In the genomic region with DNA sequence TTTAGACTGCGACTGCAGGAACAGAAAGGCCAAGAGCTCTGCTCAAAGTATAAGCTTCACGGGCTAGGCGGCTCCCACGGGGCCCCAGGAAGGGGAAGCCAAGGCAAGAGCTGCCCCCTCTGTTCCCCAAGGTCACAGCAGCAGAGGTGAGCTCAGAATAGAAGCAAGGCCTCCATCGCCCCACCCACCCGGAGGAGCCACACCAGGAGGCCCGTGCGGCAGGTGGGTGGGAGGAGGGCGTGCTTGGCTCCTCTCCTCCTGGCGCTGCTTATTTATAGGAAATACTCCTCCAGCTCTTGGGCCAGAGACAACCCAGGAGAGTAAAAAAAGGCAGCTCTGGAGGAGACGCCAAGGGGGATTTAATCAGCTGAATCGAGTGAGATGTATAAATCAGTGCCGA, we compare ENCODE assay signal across 17 cellular contexts.
DNase-seq lines count a peak whose midpoint lies in the region; ATAC-seq, FAIRE-seq and TF ChIP-seq lines count a peak whose summit lies in the region.
"Had no signal": no experiment of that assay in that cellular context is flagged by ENCODE, and none has a peak within 500 bp of the region (broad histone marks: within the 10 kb centered on the region; RNA-seq: fewer than 3 reads in every experiment).

No MANE protein-coding gene starts in this region.

- intact Hi-C loops in mammary epithelial cell (cut with micrococcal nuclease): loop anchor here (5.0 kb wide), 1 partner anchor 266 kb away; no protein-coding TSS in a partner anchor
- intact Hi-C loops in kidney (cut with DNase I): no loop called here
- intact Hi-C loops in psoas muscle (cut with DNase I): loop anchor here (5.0 kb wide), 2 partner anchors 116 to 241 kb away; no protein-coding TSS in a partner anchor
- intact Hi-C loops in activated T-helper 2 cell treated with anti-CD3 and anti-CD28 coated beads, Interferon-gamma antibody, Interleukin-2, Interleukin-4, amounts not matched to agents 10 μg/mL and 5 μg/mL and 100 μg/mL, durations not matched to agents 14 hours and 24 hours and 36 hours (cut with micrococcal nuclease): no loop called here

- H3K4me3 ChIP-seq in MM.1S (ENCODE audit: low read length) (no peak overlapping the region), mammary epithelial cell (replicated peaks in 1 of 3; ENCODE audit: insufficient read depth in 1 of 3, low read depth in 2 of 3, low read length in 3 of 3) (no peak overlapping the region), kidney (ENCODE audit: low read length in 2 of 2) (no peak overlapping the region), psoas muscle (no peak overlapping the region), GM23248 (no peak overlapping the region)
- H3K4me3 ChIP-seq: HAP-1, Peyer's patch had no signal

- H4K20me1 ChIP-seq in MM.1S (ENCODE audit: insufficient read depth, low read length) (no peaks in the 10 kb centered on the region), mammary epithelial cell (ENCODE audit: insufficient read depth, low read length) (no peaks in the 10 kb centered on the region), GM23248 (ENCODE audit: insufficient read depth) (no peaks in the 10 kb centered on the region)

- no peaks in the 10 kb centered on the region for H3K9me3 ChIP-seq in MM.1S (replicated peaks; ENCODE audit: insufficient read depth, low read length)
- H3K9me3 ChIP-seq in mammary epithelial cell (replicated peaks; ENCODE audit: insufficient read depth, low read length): no peaks in the 10 kb centered on the region
- no peaks in the 10 kb centered on the region for H3K9me3 ChIP-seq in kidney (ENCODE audit: control insufficient read depth in 1 of 2, low read length in 2 of 2)
- no peaks in the 10 kb centered on the region for H3K9me3 ChIP-seq in psoas muscle
- no peaks in the 10 kb centered on the region for H3K9me3 ChIP-seq in GM23248 (ENCODE audit: low read depth)
- H3K9me3 ChIP-seq: HAP-1, Peyer's patch had no signal

- CTCF ChIA-PET in mammary epithelial cell (lab: Charles Lee; ENCODE audit: low non-redundant PET): no interaction called here

- H3K36me3 ChIP-seq in MM.1S (replicated peaks; ENCODE audit: insufficient read depth, low read length) (no peaks in the 10 kb centered on the region), mammary epithelial cell (ENCODE audit: insufficient read depth, low read length) (no peaks in the 10 kb centered on the region), kidney (ENCODE audit: control insufficient read depth in 1 of 2, insufficient read depth in 2 of 2, low read length in 2 of 2) (no peaks in the 10 kb centered on the region), psoas muscle (ENCODE audit: insufficient read depth in 1 of 2, low read depth in 1 of 2) (no peaks in the 10 kb centered on the region), GM23248 (ENCODE audit: low read depth) (no peaks in the 10 kb centered on the region)
- H3K36me3 ChIP-seq: HAP-1, Peyer's patch had no signal

- in situ Hi-C loops in mammary epithelial cell (cut with MboI; ENCODE audit: low sequenced_read_pairs in 2 of 2) (loop anchor here in 1 of 2 donors (25.0 kb wide), 2 partner anchors 246 to 446 kb away; a partner anchor contains a TSS), GM23248 (cut with MboI) (loop anchor here (25.0 kb wide), 1 partner anchor 446 kb away; a partner anchor contains a TSS)

- H3K27ac ChIP-seq in MM.1S (ENCODE audit: low read length) (no peak overlapping the region), mammary epithelial cell (ENCODE audit: insufficient read depth, low read depth, low read length) (no peak overlapping the region), kidney (ENCODE audit: low read depth in 2 of 2, low read length in 2 of 2) (no peak overlapping the region), psoas muscle (peak overlapping the region; percentile 71), GM23248 (no peak overlapping the region)
- H3K27ac ChIP-seq: Peyer's patch had no signal

- no peak overlapping the region for H3K27ac Mint-ChIP-seq in activated T-helper 2 cell treated with anti-CD3 and anti-CD28 coated beads, Interferon-gamma antibody, Interleukin-2, Interleukin-4, amounts not matched to agents 10 μg/mL and 5 μg/mL and 100 μg/mL, durations not matched to agents 14 hours and 24 hours and 36 hours
- H3K27ac Mint-ChIP-seq in natural killer cell treated with Interleukin-12 subunit alpha and Interleukin-12 subunit beta and Interleukin-15 and Interleukin-18, amount 100 ng/mL, for 72 hours: no peak overlapping the region
- H3K27ac Mint-ChIP-seq: CD4-positive, alpha-beta T cell had no signal

- DNase-seq in MM.1S (no peak), mammary epithelial cell (no peak), kidney (peak; percentile 52), psoas muscle (peak in 1 of 2 donors; percentile 50), GM23248 (no peak)
- DNase-seq in activated T-helper 2 cell treated with anti-CD3 and anti-CD28 coated beads, Interferon-gamma antibody, Interleukin-2, Interleukin-4, amounts not matched to agents 10 μg/mL and 5 μg/mL and 100 μg/mL, durations not matched to agents 14 hours and 24 hours and 36 hours (ENCODE audit: low spot score): no peak
- no peak for DNase-seq in natural killer cell treated with Interleukin-12 subunit alpha and Interleukin-12 subunit beta and Interleukin-15 and Interleukin-18, amount 100 ng/mL, for 72 hours (ENCODE audit: low spot score)
- DNase-seq: ACHN; Calu3; CD4-positive, alpha-beta T cell; IMR-90; NCI-H1694 treated with DMSO at 0.1 percent for 48 hours; NCI-H748 treated with DMSO at 0.1 percent for 48 hours; Peyer's patch; SHP77 treated with DMSO at 0.1 percent for 48 hours had no signal

- H3K27me3 ChIP-seq in MM.1S (replicated peaks; ENCODE audit: insufficient read depth, low read length): peaks cover 42% of the 10 kb centered on the region
- H3K27me3 ChIP-seq in mammary epithelial cell (ENCODE audit: insufficient read depth, low read length): no peaks in the 10 kb centered on the region
- H3K27me3 ChIP-seq in psoas muscle (ENCODE audit: insufficient read depth in 3 of 3, low read length in 2 of 3): no peaks in the 10 kb centered on the region
- H3K27me3 ChIP-seq in GM23248 (replicated peaks; ENCODE audit: insufficient read depth): peaks cover 51% of the 10 kb centered on the region
- H3K27me3 ChIP-seq: Peyer's patch had no signal

- ATAC-seq in psoas muscle: peak in 1 of 4 donors; percentile 26
- no peak for ATAC-seq in GM18907 (IDR thresholded peaks at IDR 0.05; ENCODE audit: unreplicated experiment)
- ATAC-seq in natural killer cell treated with Interleukin-12 subunit alpha and Interleukin-12 subunit beta and Interleukin-15 and Interleukin-18, amount 100 ng/mL, for 72 hours: no peak

- BruUV-seq in mammary epithelial cell (replicated peaks; lab: Mats Ljungman, UMichigan): no TSS peak

- no peaks in the 10 kb centered on the region for H3K36me3 Mint-ChIP-seq in activated T-helper 2 cell treated with anti-CD3 and anti-CD28 coated beads, Interferon-gamma antibody, Interleukin-2, Interleukin-4, amounts not matched to agents 10 μg/mL and 5 μg/mL and 100 μg/mL, durations not matched to agents 14 hours and 24 hours and 36 hours (ENCODE audit: low read depth)
- H3K36me3 Mint-ChIP-seq in natural killer cell treated with Interleukin-12 subunit alpha and Interleukin-12 subunit beta and Interleukin-15 and Interleukin-18, amount 100 ng/mL, for 72 hours: no peaks in the 10 kb centered on the region

- no peak overlapping the region for H3K4me2 ChIP-seq in MM.1S (ENCODE audit: low read depth, low read length)
- H3K4me2 ChIP-seq in mammary epithelial cell (ENCODE audit: insufficient read depth, low read depth, low read length): no peak overlapping the region
- no peak overlapping the region for H3K4me2 ChIP-seq in GM23248 (ENCODE audit: unreplicated experiment)

- no peak for FAIRE-seq in kidney (lab: Jason Lieb, UNC)

- no peaks in the 10 kb centered on the region for H3K9me2 ChIP-seq in MM.1S (replicated peaks; ENCODE audit: insufficient read depth, low read length)
- no peaks in the 10 kb centered on the region for H3K9me2 ChIP-seq in GM23248 (ENCODE audit: insufficient read depth)

- H3K9me3 Mint-ChIP-seq in activated T-helper 2 cell treated with anti-CD3 and anti-CD28 coated beads, Interferon-gamma antibody, Interleukin-2, Interleukin-4, amounts not matched to agents 10 μg/mL and 5 μg/mL and 100 μg/mL, durations not matched to agents 14 hours and 24 hours and 36 hours: no peaks in the 10 kb centered on the region
- H3K9me3 Mint-ChIP-seq in natural killer cell treated with Interleukin-12 subunit alpha and Interleukin-12 subunit beta and Interleukin-15 and Interleukin-18, amount 100 ng/mL, for 72 hours: no peaks in the 10 kb centered on the region
- H3K9me3 Mint-ChIP-seq: CD4-positive, alpha-beta T cell had no signal

- WGBS in mammary epithelial cell (ENCODE audit: low coverage, missing lambda C conversion rate): 36% methylated on average over 12 of the region's 13 CpGs
- WGBS in psoas muscle, 3 donors: 25 to 37% (median 34%) methylated on average over 10 to 13 of the region's 13 CpGs
- 73 to 80% methylated on average over 13 of the region's 13 CpGs for WGBS in GM23248 (ENCODE audit: low coverage in 1 of 2, low lambda C conversion rate in 2 of 2, missing lambda C conversion rate in 2 of 2), 2 experiments

- TF ChIP-seq CTCF in MM.1S (IDR thresholded peaks at IDR 0.05; ENCODE audit: low read length) (no peak), mammary epithelial cell (conservative IDR thresholded peaks at IDR 0.05 in 1 of 2, IDR thresholded peaks at IDR 0.05 in 1 of 2; ENCODE audit: extremely low read depth in 1 of 2, insufficient read depth in 1 of 2, low read depth in 1 of 2, low read length in 2 of 2) (no peak), kidney (IDR thresholded peaks at IDR 0.05; ENCODE audit: borderline replicate concordance, extremely low read depth, insufficient read depth) (no peak), psoas muscle (IDR thresholded peaks at IDR 0.05) (no peak)

- H3K4me3 Mint-ChIP-seq in activated T-helper 2 cell treated with anti-CD3 and anti-CD28 coated beads, Interferon-gamma antibody, Interleukin-2, Interleukin-4, amounts not matched to agents 10 μg/mL and 5 μg/mL and 100 μg/mL, durations not matched to agents 14 hours and 24 hours and 36 hours (ENCODE audit: low read depth): no peak overlapping the region
- H3K4me3 Mint-ChIP-seq in natural killer cell treated with Interleukin-12 subunit alpha and Interleukin-12 subunit beta and Interleukin-15 and Interleukin-18, amount 100 ng/mL, for 72 hours: no peak overlapping the region
- H3K4me3 Mint-ChIP-seq: CD4-positive, alpha-beta T cell had no signal

- dilution Hi-C loops in mammary epithelial cell (cut with HindIII; ENCODE audit: low sequenced_read_pairs): no loop called here

- peaks cover 25% of the 10 kb centered on the region for H3K27me3 Mint-ChIP-seq in activated T-helper 2 cell treated with anti-CD3 and anti-CD28 coated beads, Interferon-gamma antibody, Interleukin-2, Interleukin-4, amounts not matched to agents 10 μg/mL and 5 μg/mL and 100 μg/mL, durations not matched to agents 14 hours and 24 hours and 36 hours (ENCODE audit: low read depth)
- peaks cover 32 to 52% of the 10 kb centered on the region in 2 donors for H3K27me3 Mint-ChIP-seq in natural killer cell treated with Interleukin-12 subunit alpha and Interleukin-12 subunit beta and Interleukin-15 and Interleukin-18, amount 100 ng/mL, for 72 hours

- no peak overlapping the region for H3K9ac ChIP-seq in MM.1S (ENCODE audit: low read length)
- H3K9ac ChIP-seq in mammary epithelial cell (ENCODE audit: insufficient read depth, low read length): no peak overlapping the region
- H3K9ac ChIP-seq in kidney (ENCODE audit: low read length in 2 of 2): no peak overlapping the region
- H3K9ac ChIP-seq in GM23248: no peak overlapping the region

- H3F3A ChIP-seq in MM.1S (ENCODE audit: insufficient read depth, low read length) (no peaks in the 10 kb centered on the region), GM23248 (ENCODE audit: insufficient read depth) (no peaks in the 10 kb centered on the region)

- H2AFZ ChIP-seq in MM.1S (ENCODE audit: low read length) (0 out of 2 replicates have a peak overlapping the region, but pooled peaks have one; percentile 35), mammary epithelial cell (ENCODE audit: low read depth, low read length) (peak overlapping the region; percentile 48), GM23248 (no peak overlapping the region)

- peaks cover 2% of the 10 kb centered on the region for H3K4me1 Mint-ChIP-seq in activated T-helper 2 cell treated with anti-CD3 and anti-CD28 coated beads, Interferon-gamma antibody, Interleukin-2, Interleukin-4, amounts not matched to agents 10 μg/mL and 5 μg/mL and 100 μg/mL, durations not matched to agents 14 hours and 24 hours and 36 hours (ENCODE audit: low read depth)
- H3K4me1 Mint-ChIP-seq in natural killer cell treated with Interleukin-12 subunit alpha and Interleukin-12 subunit beta and Interleukin-15 and Interleukin-18, amount 100 ng/mL, for 72 hours (ENCODE audit: low read depth in 2 of 2): peaks cover 5 to 7% of the 10 kb centered on the region in 2 donors

- H3K79me2 ChIP-seq in MM.1S (ENCODE audit: low read length) (no peaks in the 10 kb centered on the region), mammary epithelial cell (ENCODE audit: insufficient read depth, low read length) (no peaks in the 10 kb centered on the region), GM23248 (ENCODE audit: insufficient read depth) (no peaks in the 10 kb centered on the region)

- H3K4me1 ChIP-seq in MM.1S (ENCODE audit: low read length): no peaks in the 10 kb centered on the region
- peaks cover 43% of the 10 kb centered on the region for H3K4me1 ChIP-seq in mammary epithelial cell (ENCODE audit: insufficient read depth, low read length)
- no peaks in the 10 kb centered on the region for H3K4me1 ChIP-seq in kidney (ENCODE audit: control insufficient read depth in 1 of 2, insufficient read depth in 1 of 2, low read depth in 1 of 2, low read length in 2 of 2)
- peaks cover 43% of the 10 kb centered on the region for H3K4me1 ChIP-seq in psoas muscle
- no peaks in the 10 kb centered on the region for H3K4me1 ChIP-seq in GM23248 (ENCODE audit: insufficient read depth)
- H3K4me1 ChIP-seq: Peyer's patch had no signal

Comparison
In these comparisons a context has a peak if more than half of its experiments do, and no peak if none do; other contexts are left out.
1. intact Hi-C loops: an anchor here in mammary epithelial cell (5.0 kb wide) and psoas muscle (5.0 kb wide); none called in kidney and activated T-helper 2 cell treated with anti-CD3 and anti-CD28 coated beads, Interferon-gamma antibody, Interleukin-2, Interleukin-4, amounts not matched to agents 10 μg/mL and 5 μg/mL and 100 μg/mL, durations not matched to agents 14 hours and 24 hours and 36 hours.